Comparison of ENCODE assay signal across 21 cellular contexts in the genomic region with DNA sequence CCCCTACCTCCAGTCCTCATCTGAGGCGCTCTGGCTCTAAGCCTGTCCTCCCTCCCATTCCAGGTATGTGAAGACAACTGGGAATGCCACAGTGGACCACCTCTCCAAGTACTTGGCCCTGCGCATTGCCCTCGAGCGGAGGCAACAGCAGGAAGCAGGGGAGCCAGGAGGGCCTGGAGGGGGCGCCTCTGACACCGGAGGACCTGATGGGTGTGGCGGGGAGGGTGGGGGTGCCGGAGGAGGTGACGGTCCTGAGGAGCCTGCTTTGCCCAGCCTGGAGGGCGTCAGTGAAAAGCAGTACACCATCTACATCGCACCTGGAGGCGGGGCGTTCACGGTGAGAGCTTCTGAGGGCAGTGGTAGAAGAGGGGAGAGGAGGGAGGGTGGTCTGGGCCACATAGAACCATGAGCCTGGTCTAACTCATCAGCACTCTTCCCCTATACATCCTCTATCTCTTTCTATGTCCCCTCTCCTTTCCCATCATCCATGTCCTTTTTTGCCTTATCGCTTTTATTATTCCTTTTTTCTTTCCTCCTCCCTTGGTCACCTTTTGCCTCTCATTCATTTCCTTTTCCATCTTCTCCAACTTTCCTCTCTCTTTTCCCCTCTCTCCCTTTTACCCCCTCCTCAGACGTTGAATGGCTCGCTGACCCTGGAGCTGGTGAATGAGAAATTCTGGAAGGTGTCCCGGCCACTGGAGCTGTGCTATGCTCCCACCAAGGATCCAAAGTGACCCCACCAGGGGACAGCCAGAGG. TPM values are rescaled to one million over a fixed set of nuclear protein-coding genes. Genes with fewer than 3 reads are reported as not detected.
DNase-seq lines count a peak whose midpoint lies in the region; ATAC-seq, FAIRE-seq and TF ChIP-seq lines count a peak whose summit lies in the region.
"Had no signal": no experiment of that assay in that cellular context is flagged by ENCODE, and none has a peak within 500 bp of the region (broad histone marks: within the 10 kb centered on the region; RNA-seq: fewer than 3 reads in every experiment).

No MANE protein-coding gene starts in this region.

- ATAC-seq in natural killer cell, result no peak
- ATAC-seq in natural killer cell treated with Interleukin-12 subunit alpha and Interleukin-12 subunit beta and Interleukin-15 and Interleukin-18, amount 100 ng/mL, for 72 hours, result no peak
- ATAC-seq in HG03457 (IDR thresholded peaks at IDR 0.05; ENCODE audit: unreplicated experiment), result no peak
- ATAC-seq: activated T-helper 17 cell treated with anti-CD3 and anti-CD28 coated beads, Interleukin-2, amount 50 U/mL, for 72 hours; naive thymus-derived CD4-positive, alpha-beta T cell had no signal

- H3K27ac Mint-ChIP-seq in natural killer cell, result no peak overlapping the region
- H3K27ac Mint-ChIP-seq in natural killer cell treated with Interleukin-12 subunit alpha and Interleukin-12 subunit beta and Interleukin-15 and Interleukin-18, amount 100 ng/mL, for 72 hours, result no peak overlapping the region
- H3K27ac Mint-ChIP-seq: activated B cell treated with CpG ODN at 0.5 μM for 24 hours had no signal

- no peak overlapping the region for H3K27ac ChIP-seq in kidney (ENCODE audit: low read depth in 2 of 2, low read length in 2 of 2)
- H3K27ac ChIP-seq: stomach had no signal

- H3K9me3 ChIP-seq in adipocyte (ENCODE audit: control insufficient read depth, low read length) (no peaks in the 10 kb centered on the region), kidney (ENCODE audit: control insufficient read depth in 1 of 2, low read length in 2 of 2) (no peaks in the 10 kb centered on the region)
- H3K9me3 ChIP-seq: stomach had no signal

- peaks cover 17% of the 10 kb centered on the region for H3K36me3 ChIP-seq in adipocyte (ENCODE audit: control insufficient read depth, insufficient read depth, low read length, severe bottlenecking)
- H3K36me3 ChIP-seq in kidney (ENCODE audit: control insufficient read depth in 1 of 2, insufficient read depth in 2 of 2, low read length in 2 of 2), result peaks cover 6 to 18% of the 10 kb centered on the region in 2 donors

- H3K4me3 ChIP-seq in adipocyte (ENCODE audit: low read length) (no peak overlapping the region), kidney (ENCODE audit: low read length in 2 of 2) (no peak overlapping the region)
- H3K4me3 ChIP-seq: lung had no signal

- no peak for TF ChIP-seq CTCF in natural killer cell (IDR thresholded peaks at IDR 0.05)
- no peak for TF ChIP-seq CTCF in kidney (IDR thresholded peaks at IDR 0.05; ENCODE audit: borderline replicate concordance, extremely low read depth, insufficient read depth)

- FAIRE-seq in kidney (lab: Jason Lieb, UNC) (no peak), GM12891 (lab: Jason Lieb, UNC) (no peak)
- FAIRE-seq: endometrium, urothelium cell line had no signal

- H3K9ac ChIP-seq in adipocyte (ENCODE audit: low read length) (peak overlapping the region; percentile 89), kidney (ENCODE audit: low read length in 2 of 2) (no peak overlapping the region)

- H3K4me3 Mint-ChIP-seq in natural killer cell, result peak overlapping the region; percentile 41
- no peak overlapping the region for H3K4me3 Mint-ChIP-seq in natural killer cell treated with Interleukin-12 subunit alpha and Interleukin-12 subunit beta and Interleukin-15 and Interleukin-18, amount 100 ng/mL, for 72 hours

- peaks cover 24 to 44% of the 10 kb centered on the region in 2 donors for H3K4me1 Mint-ChIP-seq in natural killer cell
- peaks cover 33 to 37% of the 10 kb centered on the region in 2 donors for H3K4me1 Mint-ChIP-seq in natural killer cell treated with Interleukin-12 subunit alpha and Interleukin-12 subunit beta and Interleukin-15 and Interleukin-18, amount 100 ng/mL, for 72 hours (ENCODE audit: low read depth in 2 of 2)

- DNase-seq in natural killer cell, result no peak
- no peak for DNase-seq in natural killer cell treated with Interleukin-12 subunit alpha and Interleukin-12 subunit beta and Interleukin-15 and Interleukin-18, amount 100 ng/mL, for 72 hours (ENCODE audit: low spot score)
- no peak for DNase-seq in adipocyte (ENCODE audit: low read depth)
- peak; percentile 71 for DNase-seq in kidney
- no peak for DNase-seq in kidney glomerular epithelial cell (lab: John Stamatoyannopoulos, UW)
- no peak for DNase-seq in hippocampal formation (lab: John Stamatoyannopoulos, UW)
- no peak for DNase-seq in GM12891 (ENCODE audit: insufficient read length, low spot score)
- DNase-seq: activated B cell treated with CpG ODN at 0.5 μM for 24 hours; anterior cingulate cortex; CD4-positive, CD25-positive, alpha-beta regulatory T cell; DMS79 treated with DMSO at 0.1 percent for 48 hours; naive thymus-derived CD4-positive, alpha-beta T cell; NCI-H1694; NCI-H2227 treated with DMSO at 0.1 percent for 48 hours; stomach; T-helper 2 cell had no signal

- no peaks in the 10 kb centered on the region for H3K9me3 Mint-ChIP-seq in natural killer cell
- H3K9me3 Mint-ChIP-seq in natural killer cell treated with Interleukin-12 subunit alpha and Interleukin-12 subunit beta and Interleukin-15 and Interleukin-18, amount 100 ng/mL, for 72 hours, result no peaks in the 10 kb centered on the region
- H3K9me3 Mint-ChIP-seq: activated B cell treated with CpG ODN at 0.5 μM for 24 hours; activated T-helper 17 cell treated with anti-CD3 and anti-CD28 coated beads, Interleukin-2, amount 50 U/mL, for 72 hours had no signal

- no peaks in the 10 kb centered on the region for H3K36me3 Mint-ChIP-seq in natural killer cell
- H3K36me3 Mint-ChIP-seq in natural killer cell treated with Interleukin-12 subunit alpha and Interleukin-12 subunit beta and Interleukin-15 and Interleukin-18, amount 100 ng/mL, for 72 hours, result peaks cover 10% of the 10 kb centered on the region

- intact Hi-C loops in natural killer cell (cut with micrococcal nuclease) (no loop called here), kidney (cut with DNase I) (no loop called here)

- H3K4me1 ChIP-seq in adipocyte (ENCODE audit: control insufficient read depth, insufficient read depth, low read length), result peaks cover 21% of the 10 kb centered on the region
- H3K4me1 ChIP-seq in kidney (ENCODE audit: control insufficient read depth in 1 of 2, insufficient read depth in 1 of 2, low read depth in 1 of 2, low read length in 2 of 2), result peaks cover 10 to 16% of the 10 kb centered on the region in 2 donors

- peaks cover 26 to 29% of the 10 kb centered on the region in 2 donors for H3K27me3 Mint-ChIP-seq in natural killer cell (ENCODE audit: low read depth in 2 of 2)
- H3K27me3 Mint-ChIP-seq in natural killer cell treated with Interleukin-12 subunit alpha and Interleukin-12 subunit beta and Interleukin-15 and Interleukin-18, amount 100 ng/mL, for 72 hours, result peaks cover 23 to 26% of the 10 kb centered on the region in 2 donors

- TF ChIP-seq POLR2A in GM12891 (IDR thresholded peaks at IDR 0.05; ENCODE audit: low read depth, low read length), result no peak

- no peaks in the 10 kb centered on the region for H3K27me3 ChIP-seq in adipocyte (replicated peaks; ENCODE audit: control insufficient read depth, insufficient read depth, low read length)

TF ChIP-seq in GM12891, 5 proteins besides CTCF, POLR2A, EP300 and RAD21:
- TF ChIP-seq SPI1 (IDR thresholded peaks at IDR 0.05; ENCODE audit: low read depth, low read length) (no peak), POLR2AphosphoS5 (IDR thresholded peaks at IDR 0.05; ENCODE audit: low read depth, low read length) (no peak), POU2F2 (IDR thresholded peaks at IDR 0.05; ENCODE audit: low read depth, low read length) (no peak), TAF1 (IDR thresholded peaks at IDR 0.05; ENCODE audit: low read depth, low read length) (no peak), PAX5 (IDR thresholded peaks at IDR 0.05; ENCODE audit: insufficient read depth, low read length, severe bottlenecking) (no peak)

RNA-seq across cellular contexts. Expression of a gene that starts 3.5 kb away (rescaled TPM):
- total RNA-seq in natural killer cell (10 to 100 TPM; 34.5 to 40.3 (median 36.5) TPM), kidney (47.2 TPM)
- 10 to 100 TPM; 31.1 to 35.5 TPM for total RNA-seq in natural killer cell treated with Interleukin-12 subunit alpha and Interleukin-12 subunit beta and Interleukin-15 and Interleukin-18, amount 100 ng/mL, for 72 hours
- polyA plus RNA-seq in kidney (ENCODE audit: insufficient read depth, low read depth, low replicate concordance), result 48.6 TPM
- 25.2 TPM for polyA plus RNA-seq in GM12891 (2012; ENCODE audit: low read depth, missing spikeins)

RNA-seq across cellular contexts. Expression of a gene that starts 7.4 kb away (rescaled TPM):
- total RNA-seq in natural killer cell (1 to 10 TPM; 5.4 to 7.7 (median 6.8) TPM), kidney (26.6 TPM)
- 1 to 10 TPM; 3.3 to 6.2 TPM for total RNA-seq in natural killer cell treated with Interleukin-12 subunit alpha and Interleukin-12 subunit beta and Interleukin-15 and Interleukin-18, amount 100 ng/mL, for 72 hours
- 83.0 TPM for polyA plus RNA-seq in kidney (ENCODE audit: insufficient read depth, low read depth, low replicate concordance)
- 19.0 TPM for polyA plus RNA-seq in GM12891 (2012; ENCODE audit: low read depth, missing spikeins)

RNA-seq across cellular contexts. Expression of a gene that starts 11.2 kb away (rescaled TPM):
- total RNA-seq in natural killer cell (10 to 100 TPM; 38.9 to 45.7 (median 45.6) TPM), kidney (83.3 TPM)
- total RNA-seq in natural killer cell treated with Interleukin-12 subunit alpha and Interleukin-12 subunit beta and Interleukin-15 and Interleukin-18, amount 100 ng/mL, for 72 hours, result 100 to 1,000 TPM in 1 of 2 donors, 10 to 100 TPM in 1; 91.5 to 102 TPM
- 118 TPM for polyA plus RNA-seq in kidney (ENCODE audit: insufficient read depth, low read depth, low replicate concordance)
- 42.4 TPM for polyA plus RNA-seq in GM12891 (2012; ENCODE audit: low read depth, missing spikeins)

RNA-seq across cellular contexts. Expression of a gene that starts 11.4 kb away (rescaled TPM):
- total RNA-seq in natural killer cell (10 to 100 TPM; 72.3 to 96.4 (median 73.9) TPM), kidney (52.2 TPM)
- total RNA-seq in natural killer cell treated with Interleukin-12 subunit alpha and Interleukin-12 subunit beta and Interleukin-15 and Interleukin-18, amount 100 ng/mL, for 72 hours, result 10 to 100 TPM; 43.9 to 50.4 TPM
- 35.7 TPM for polyA plus RNA-seq in kidney (ENCODE audit: insufficient read depth, low read depth, low replicate concordance)
- 22.0 TPM for polyA plus RNA-seq in GM12891 (2012; ENCODE audit: low read depth, missing spikeins)

RNA-seq across cellular contexts. Expression of a gene that starts 19.6 kb away (rescaled TPM):
- total RNA-seq in natural killer cell (1 to 10 TPM in 1 of 3 donors, under 1 TPM in 2; 0.93 to 2.0 (median 0.94) TPM), kidney (0.85 TPM)
- total RNA-seq in natural killer cell treated with Interleukin-12 subunit alpha and Interleukin-12 subunit beta and Interleukin-15 and Interleukin-18, amount 100 ng/mL, for 72 hours, result 1 to 10 TPM; 1.1 to 1.3 TPM
- polyA plus RNA-seq in kidney (ENCODE audit: insufficient read depth, low read depth, low replicate concordance), result 2.3 TPM
- 0.50 TPM for polyA plus RNA-seq in GM12891 (2012; ENCODE audit: low read depth, missing spikeins)
